ENCODE assay signal across 25 cellular contexts in genomic region chr15:42199126-42199525, GRCh38. TPM values are rescaled to one million over a fixed set of nuclear protein-coding genes. Genes with fewer than 3 reads are reported as not detected.
"Had no signal": no experiment of that assay in that cellular context is flagged by ENCODE, and none has a peak within 500 bp of the region (broad histone marks: within the 10 kb centered on the region; RNA-seq: fewer than 3 reads in every experiment).

No MANE protein-coding gene starts in this region.

- H3K4me3 ChIP-seq: esophagus muscularis mucosa, gastrocnemius medialis, heart right ventricle, neural progenitor cell, ovary, suprapubic skin, thyroid gland, uterus had no signal

- H3K4me1 ChIP-seq: gastrocnemius medialis, neural progenitor cell, thyroid gland, uterus had no signal

- H3K4me1 Mint-ChIP-seq: neural progenitor cell had no signal

- H3K9ac ChIP-seq: neural progenitor cell had no signal

- H3K27ac Mint-ChIP-seq: dendritic cell treated with granulocyte-macrophage colony-stimulating factor and Interleukin-4, amounts not matched to agents 40 ng/mL and 50 ng/mL, for 4 days; neural progenitor cell; progenitor cell of endocrine pancreas; type B pancreatic cell had no signal

- H3K27me3 Mint-ChIP-seq: dendritic cell treated with granulocyte-macrophage colony-stimulating factor and Interleukin-4, amounts not matched to agents 40 ng/mL and 50 ng/mL, for 4 days; effector memory CD8-positive, alpha-beta T cell; progenitor cell of endocrine pancreas; type B pancreatic cell had no signal

- H3K27ac ChIP-seq: epithelial cell of prostate, esophagus muscularis mucosa, gastrocnemius medialis, heart right ventricle, neural progenitor cell, ovary, suprapubic skin, thyroid gland, uterus had no signal

- H3K4me3 Mint-ChIP-seq: dendritic cell treated with granulocyte-macrophage colony-stimulating factor and Interleukin-4, amounts not matched to agents 40 ng/mL and 50 ng/mL, for 4 days; effector memory CD8-positive, alpha-beta T cell; natural killer cell; neural progenitor cell; type B pancreatic cell had no signal

- H3K36me3 Mint-ChIP-seq: natural killer cell had no signal

- ATAC-seq: effector memory CD8-positive, alpha-beta T cell; gastrocnemius medialis; heart right ventricle; natural killer cell; right cardiac atrium; stimulated activated naive CD8-positive, alpha-beta T cell treated with anti-CD3 and anti-CD28 coated beads, Interleukin-15, Interleukin-2, amounts not matched to agents 100 U/mL and 50 U/mL, for 24 hours had no signal

- H3K36me3 ChIP-seq: neural progenitor cell, ovary, uterus had no signal

- H3K9me3 ChIP-seq: esophagus muscularis mucosa, gastrocnemius medialis, ovary, suprapubic skin, thyroid gland, uterus had no signal

- H3K27me3 ChIP-seq: esophagus muscularis mucosa, gastrocnemius medialis, heart right ventricle, neural progenitor cell, ovary, suprapubic skin, thyroid gland, uterus had no signal

- H3K9me3 Mint-ChIP-seq: dendritic cell treated with granulocyte-macrophage colony-stimulating factor and Interleukin-4, amounts not matched to agents 40 ng/mL and 50 ng/mL, for 4 days; effector memory CD8-positive, alpha-beta T cell; natural killer cell; type B pancreatic cell had no signal

- DNase-seq: effector memory CD8-positive, alpha-beta T cell; gastrocnemius medialis; heart right ventricle; hypothalamus; kidney glomerular epithelial cell; mammary epithelial cell; natural killer cell; nucleus accumbens; ovary; right cardiac atrium; small intestine; stimulated activated CD4-positive, alpha-beta T cell treated with anti-CD3 and anti-CD28 coated beads, Interleukin-12 subunit alpha, Interleukin-12 subunit beta, amount 100 ng/mL, for 4 hours; stimulated activated naive CD8-positive, alpha-beta T cell treated with anti-CD3 and anti-CD28 coated beads, Interleukin-15, Interleukin-2, amounts not matched to agents 100 U/mL and 50 U/mL, for 24 hours; thyroid gland; uterus had no signal

RNA-seq across cellular contexts. Expression of gene PLA2G4F, which starts 42.7 kb away (rescaled TPM):
- total RNA-seq: fibroblast of villous mesenchyme, mesenteric fat pad, myocyte, natural killer cell had no signal
